ENCODE assay signal across 8 cellular contexts in the genomic region with DNA sequence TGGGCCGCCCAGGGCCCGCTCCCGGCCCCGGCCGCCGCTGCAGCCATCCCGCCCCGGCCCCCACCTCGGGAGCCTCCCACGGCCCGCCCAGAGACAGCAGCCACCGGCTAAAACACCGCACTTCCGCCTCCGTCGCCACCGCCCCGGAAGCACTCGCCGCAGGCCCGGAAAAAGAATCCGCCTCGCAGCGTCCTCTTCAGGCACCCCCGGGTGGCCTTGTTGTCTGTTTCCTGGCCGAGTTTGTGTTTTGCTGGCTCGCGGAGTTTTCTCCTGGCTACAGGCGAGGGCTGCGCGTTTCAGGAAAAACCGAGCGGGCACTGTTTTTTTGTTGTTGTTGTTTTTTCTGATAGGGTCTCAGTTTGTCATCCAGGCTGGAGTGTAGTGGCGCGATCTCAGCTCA. TPM values are rescaled to one million over a fixed set of nuclear protein-coding genes. Genes with fewer than 3 reads are reported as not detected.
A peak's percentile ranks its signal among the peaks of the same experiment; 100 is the strongest.
DNase-seq lines count a peak whose midpoint lies in the region; ATAC-seq and TF ChIP-seq lines count a peak whose summit lies in the region.
"Not testable (repeated sequence)": the region's sequence is repeated elsewhere in the genome, so short reads cannot be mapped to it uniquely, and the experiment has no call there.

CCZ1B (minus strand) TSS at position 125 of the 400 bp plus-strand sequence; CDS start at position 47, 78 bp downstream.

- peak; percentile 51 for DNase-seq in DMS114 treated with DMSO at 0.1 percent for 48 hours (lab: John Stamatoyannopoulos, UW; ENCODE audit: unreplicated experiment)
- peak; percentile 89 for DNase-seq in OCI-M1 (lab: John Stamatoyannopoulos, UW)
- DNase-seq in activated T-cell treated with anti-CD3 and anti-CD28 coated beads for 1 hour (ENCODE audit: low read depth), result peak; percentile 67
- peak; percentile 78 for DNase-seq in epithelial cell of esophagus (ENCODE audit: low read depth)
- DNase-seq in stimulated activated CD8-positive, alpha-beta memory T cell treated with anti-CD3 and anti-CD28 coated beads, Interleukin-4, amount 100 ng/mL, for 1 hour (ENCODE audit: low read depth in 2 of 2, low spot score in 1 of 2), result peak; percentile 66 to 71

- not testable (repeated sequence) for H3K27me3 ChIP-seq in mucosa of stomach (ENCODE audit: control insufficient read depth, insufficient read depth, low read length)

- H3K9me3 Mint-ChIP-seq in IgD-negative memory B cell, result not testable (repeated sequence)

- peak within 1 kb of the TSS; percentile 54 for H3K4me3 ChIP-seq in epithelial cell of esophagus (ENCODE audit: low read length)
- not testable (repeated sequence) for H3K4me3 ChIP-seq in mucosa of stomach (ENCODE audit: low read length)

- not testable (repeated sequence) for H3K36me3 ChIP-seq in mucosa of stomach (ENCODE audit: control insufficient read depth, insufficient read depth, low read length)

- peak within 1 kb of the TSS; percentile 79 to 91 (median 91) for H3K27ac Mint-ChIP-seq in IgD-negative memory B cell

- peak within 1 kb of the TSS; percentile 66 for H3K9ac ChIP-seq in mucosa of stomach (ENCODE audit: low read length)

- not testable (repeated sequence) for H3K9me3 ChIP-seq in mucosa of stomach (ENCODE audit: control insufficient read depth, low read length)

- not testable (repeated sequence) for H3K36me3 Mint-ChIP-seq in IgD-negative memory B cell

- H3K4me1 Mint-ChIP-seq in IgD-negative memory B cell, result not testable (repeated sequence)

- H3K27me3 Mint-ChIP-seq in IgD-negative memory B cell, result not testable (repeated sequence)

- H3K4me1 ChIP-seq in mucosa of stomach (ENCODE audit: control insufficient read depth, insufficient read depth, low read length), result not testable (repeated sequence)

- peak; percentile 99 for ATAC-seq in GM21528 (IDR thresholded peaks at IDR 0.05; ENCODE audit: low FRiP score, unreplicated experiment)

- H3K4me3 Mint-ChIP-seq in IgD-negative memory B cell, result peak within 1 kb of the TSS; percentile 95 to 98 (median 98)

- peak; percentile 24 for TF ChIP-seq CTCF in epithelial cell of esophagus (IDR thresholded peaks at IDR 0.05; ENCODE audit: insufficient read depth, low read depth, low read length, missing control alignments)

RNA-seq across cellular contexts. Expression of gene CCZ1B, which starts in this region (rescaled TPM):
- polyA plus RNA-seq in IgD-negative memory B cell, result 37.5 TPM
